3 cellular contexts compared by ENCODE assay signal in the genomic region with DNA sequence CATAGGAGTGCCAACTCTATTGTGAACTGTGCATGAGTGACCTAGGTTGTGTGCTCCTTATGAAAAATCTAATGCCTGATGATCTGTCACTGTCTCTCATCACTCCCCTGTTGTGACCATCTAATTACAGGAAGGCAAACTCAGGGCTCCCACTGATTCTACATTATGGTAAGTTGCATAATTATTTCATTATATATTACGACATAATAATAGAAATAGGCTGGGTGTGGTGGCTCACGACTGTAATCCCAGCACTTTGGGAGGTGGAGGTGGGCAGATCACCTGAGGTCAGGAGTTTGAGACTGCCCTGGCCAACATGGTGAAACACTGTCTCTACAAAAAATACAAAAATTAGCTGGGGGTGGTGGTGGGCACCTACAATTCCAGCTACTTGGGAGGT. TPM values are rescaled to one million over a fixed set of nuclear protein-coding genes. Genes with fewer than 3 reads are reported as not detected.
"Had no signal": no experiment of that assay in that cellular context is flagged by ENCODE, and none has a peak within 500 bp of the region (broad histone marks: within the 10 kb centered on the region; RNA-seq: fewer than 3 reads in every experiment).

No MANE protein-coding gene starts in this region.

RNA-seq across cellular contexts. Expression of a gene that starts 14.0 kb away (rescaled TPM):
- total RNA-seq: GM23248, H4, HFFc6 had no signal
- polyA plus RNA-seq: GM23248 had no signal

RNA-seq across cellular contexts. Expression of a gene that starts 39.7 kb away (rescaled TPM):
- total RNA-seq: GM23248 had no signal
- polyA plus RNA-seq: GM23248 had no signal
